17 cellular contexts compared by ENCODE assay signal in genomic region chr2:24707141-24707540, GRCh38.
DNase-seq lines count a peak whose midpoint lies in the region; ATAC-seq, FAIRE-seq and TF ChIP-seq lines count a peak whose summit lies in the region.
"Had no signal": no experiment of that assay in that cellular context is flagged by ENCODE, and none has a peak within 500 bp of the region (broad histone marks: within the 10 kb centered on the region; RNA-seq: fewer than 3 reads in every experiment).

No MANE protein-coding gene starts in this region.

- H3K27ac ChIP-seq in HepG2 (ENCODE audit: extremely low read length, insufficient read depth, low read length) = no peak overlapping the region
- no peak overlapping the region for H3K27ac ChIP-seq in right lobe of liver
- no peak overlapping the region for H3K27ac ChIP-seq in right atrium auricular region

- H3K4me1 ChIP-seq in HepG2 (ENCODE audit: insufficient read depth, low read length) (no peaks in the 10 kb centered on the region), right lobe of liver (peaks cover 0 to 7% (median 0%) of the 10 kb centered on the region in 4 donors), right atrium auricular region (no peaks in the 10 kb centered on the region)

- no peak for TF ChIP-seq RAD21 in HepG2 (CRISPR knock-in tag; IDR thresholded peaks at IDR 0.05)

- H3K4me3 ChIP-seq in HepG2 (replicated peaks in 1 of 3; ENCODE audit: insufficient read depth in 1 of 3, low read depth in 2 of 3, low read length in 3 of 3) (no peak overlapping the region), right lobe of liver (no peak overlapping the region), right atrium auricular region (no peak overlapping the region), MG63 (no peak overlapping the region)
- H3K4me3 ChIP-seq: HAP-1 had no signal

- intact Hi-C loops in HepG2 (cut with micrococcal nuclease; ENCODE audit: unreplicated experiment) (no loop called here), right lobe of liver (cut with DNase I) (no loop called here)

- 99% methylated on average over 3 of the region's 3 CpGs for WGBS in HepG2 (ENCODE audit: low lambda C conversion rate)
- 88% methylated on average over 3 of the region's 3 CpGs for WGBS in right lobe of liver (ENCODE audit: insufficient coverage, low coverage, low lambda C conversion rate, missing lambda C conversion rate)

- peaks cover 4% of the 10 kb centered on the region for H3K4me1 Mint-ChIP-seq in T-helper 17 cell
- H3K4me1 Mint-ChIP-seq in stimulated activated effector memory CD8-positive, alpha-beta T cell treated with anti-CD3 and anti-CD28 coated beads, Interleukin-12 subunit alpha, Interleukin-12 subunit beta, amount 100 ng/mL, for 72 hours = peaks cover 6% of the 10 kb centered on the region
- H3K4me1 Mint-ChIP-seq: B cell had no signal

- TF ChIP-seq EP300 in HepG2 (IDR thresholded peaks at IDR 0.05; ENCODE audit: low read depth in 2 of 2, low read length in 2 of 2) (no peak), HepG2 (CRISPR knock-in tag; IDR thresholded peaks at IDR 0.05; ENCODE audit: borderline replicate concordance) (no peak)

- TF ChIP-seq CTCF in HepG2 (CRISPR knock-in tag; IDR thresholded peaks at IDR 0.05) (no peak), right lobe of liver (IDR thresholded peaks at IDR 0.05) (no peak), right atrium auricular region (IDR thresholded peaks at IDR 0.05) (no peak)

- POLR2A ChIA-PET in HepG2 (lab: Yijun Ruan, JAX) = no interaction called here

- BruUV-seq in HepG2 (replicated peaks; lab: Mats Ljungman, UMichigan) = TSS peak; percentile 45

- H3K27ac Mint-ChIP-seq in T-helper 17 cell = peak overlapping the region; percentile 56
- peak overlapping the region; percentile 67 for H3K27ac Mint-ChIP-seq in stimulated activated effector memory CD8-positive, alpha-beta T cell treated with anti-CD3 and anti-CD28 coated beads, Interleukin-12 subunit alpha, Interleukin-12 subunit beta, amount 100 ng/mL, for 72 hours
- H3K27ac Mint-ChIP-seq: B cell; CD4-positive, alpha-beta T cell had no signal

- CTCF ChIA-PET in HepG2 (lab: Yijun Ruan, JAX; ENCODE audit: low intra/inter-chr PET ratio, low total read pairs) = no interaction called here

- in situ Hi-C loops in HepG2 (cut with HindIII; ENCODE audit: extremely low pct_ligation_motif_present, low pct_unique_long_range_greater_than_20kb) = no loop called here

- H3K9me3 Mint-ChIP-seq in stimulated activated effector memory CD8-positive, alpha-beta T cell treated with anti-CD3 and anti-CD28 coated beads, Interleukin-12 subunit alpha, Interleukin-12 subunit beta, amount 100 ng/mL, for 72 hours = no peaks in the 10 kb centered on the region
- H3K9me3 Mint-ChIP-seq: CD4-positive, alpha-beta T cell had no signal

- H3K9me3 ChIP-seq in HepG2 (ENCODE audit: low read length) (no peaks in the 10 kb centered on the region), right lobe of liver (no peaks in the 10 kb centered on the region), T-helper 17 cell (ENCODE audit: control insufficient read depth, low read length, poor library complexity, severe bottlenecking) (no peaks in the 10 kb centered on the region), right atrium auricular region (no peaks in the 10 kb centered on the region), MG63 (no peaks in the 10 kb centered on the region)
- H3K9me3 ChIP-seq: HAP-1 had no signal

- no peak overlapping the region for H3K4me3 Mint-ChIP-seq in T-helper 17 cell
- H3K4me3 Mint-ChIP-seq in stimulated activated effector memory CD8-positive, alpha-beta T cell treated with anti-CD3 and anti-CD28 coated beads, Interleukin-12 subunit alpha, Interleukin-12 subunit beta, amount 100 ng/mL, for 72 hours = no peak overlapping the region
- H3K4me3 Mint-ChIP-seq: B cell; CD4-positive, alpha-beta T cell had no signal

- DNase-seq in HepG2 (ENCODE audit: low spot score) (no peak), right lobe of liver (no peak), T-helper 17 cell (no peak), medulla oblongata (ENCODE audit: extremely low spot score) (peak; percentile 54), NCI-H2081 (lab: John Stamatoyannopoulos, UW) (no peak), right atrium auricular region (ENCODE audit: low spot score) (no peak), MG63 (no peak)
- no peak for DNase-seq in stimulated activated effector memory CD8-positive, alpha-beta T cell treated with anti-CD3 and anti-CD28 coated beads, Interleukin-12 subunit alpha, Interleukin-12 subunit beta, amount 100 ng/mL, for 72 hours (ENCODE audit: low spot score in 2 of 2)
- DNase-seq: ACHN; C1 segment of cervical spinal cord; CD4-positive, alpha-beta T cell; DMS79; GOT3 had no signal

- no peaks in the 10 kb centered on the region for H3K27me3 Mint-ChIP-seq in T-helper 17 cell
- H3K27me3 Mint-ChIP-seq: B cell; CD4-positive, alpha-beta T cell had no signal

- H3K36me3 ChIP-seq in HepG2 (replicated peaks in 1 of 2; ENCODE audit: control insufficient read depth in 1 of 2, insufficient read depth in 2 of 2, low read length in 2 of 2) = peaks cover 1 to 10% of the 10 kb centered on the region in 2 experiments; a peak in 3 of 5 replicates
- H3K36me3 ChIP-seq in right lobe of liver = peaks cover 0 to 14% (median 5%) of the 10 kb centered on the region in 4 donors
- peaks cover 35% of the 10 kb centered on the region for H3K36me3 ChIP-seq in right atrium auricular region
- no peaks in the 10 kb centered on the region for H3K36me3 ChIP-seq in MG63
- H3K36me3 ChIP-seq: HAP-1 had no signal

- H3K4me2 ChIP-seq in HepG2 (ENCODE audit: low read depth, low read length) = no peak overlapping the region

- H3K79me2 ChIP-seq in HepG2 (ENCODE audit: insufficient read depth, low read length) = no peaks in the 10 kb centered on the region

- H3K36me3 Mint-ChIP-seq in T-helper 17 cell (ENCODE audit: low read depth) = peaks cover 13% of the 10 kb centered on the region
- peaks cover 80% of the 10 kb centered on the region for H3K36me3 Mint-ChIP-seq in stimulated activated effector memory CD8-positive, alpha-beta T cell treated with anti-CD3 and anti-CD28 coated beads, Interleukin-12 subunit alpha, Interleukin-12 subunit beta, amount 100 ng/mL, for 72 hours

- H3K9ac ChIP-seq in HepG2 (ENCODE audit: insufficient read depth, low read depth, low read length) = no peak overlapping the region

- no peaks in the 10 kb centered on the region for H4K20me1 ChIP-seq in HepG2 (ENCODE audit: insufficient read depth, low read length)

- no peak overlapping the region for H2AFZ ChIP-seq in HepG2 (ENCODE audit: low read length)

- no peak for ATAC-seq in HepG2
- no peak for ATAC-seq in right lobe of liver
- ATAC-seq in T-helper 17 cell = no peak
- no peak for ATAC-seq in stimulated activated effector memory CD8-positive, alpha-beta T cell treated with anti-CD3 and anti-CD28 coated beads, Interleukin-12 subunit alpha, Interleukin-12 subunit beta, amount 100 ng/mL, for 72 hours

- FAIRE-seq in HepG2 (lab: Jason Lieb, UNC) = no peak
- FAIRE-seq: GM12891, HTR-8/SVneo had no signal

- TF ChIP-seq POLR2A in HepG2 (IDR thresholded peaks at IDR 0.05; ENCODE audit: insufficient read depth in 1 of 2, low read depth in 2 of 2, low read length in 2 of 2) (no peak), right lobe of liver (IDR thresholded peaks at IDR 0.05) (no peak)

- H3K27me3 ChIP-seq in HepG2 (ENCODE audit: control insufficient read depth in 1 of 2, insufficient read depth in 2 of 2, low read length in 2 of 2) (no peaks in the 10 kb centered on the region), right lobe of liver (no peaks in the 10 kb centered on the region), right atrium auricular region (no peaks in the 10 kb centered on the region), MG63 (no peaks in the 10 kb centered on the region)

TF ChIP-seq in HepG2, 621 proteins besides CTCF, POLR2A, EP300 and RAD21:
- TF ChIP-seq ZNF564 (CRISPR knock-in tag; IDR thresholded peaks at IDR 0.05) (no peak), GMEB1 (CRISPR knock-in tag; IDR thresholded peaks at IDR 0.05; ENCODE audit: borderline replicate concordance) (no peak), TAF1 (CRISPR knock-in tag; IDR thresholded peaks at IDR 0.05) (no peak), HOXA7 (CRISPR knock-in tag; IDR thresholded peaks at IDR 0.05) (no peak), SIX1 (CRISPR knock-in tag; IDR thresholded peaks at IDR 0.05; ENCODE audit: borderline replicate concordance) (no peak)
- TF ChIP-seq, protein P1, sequence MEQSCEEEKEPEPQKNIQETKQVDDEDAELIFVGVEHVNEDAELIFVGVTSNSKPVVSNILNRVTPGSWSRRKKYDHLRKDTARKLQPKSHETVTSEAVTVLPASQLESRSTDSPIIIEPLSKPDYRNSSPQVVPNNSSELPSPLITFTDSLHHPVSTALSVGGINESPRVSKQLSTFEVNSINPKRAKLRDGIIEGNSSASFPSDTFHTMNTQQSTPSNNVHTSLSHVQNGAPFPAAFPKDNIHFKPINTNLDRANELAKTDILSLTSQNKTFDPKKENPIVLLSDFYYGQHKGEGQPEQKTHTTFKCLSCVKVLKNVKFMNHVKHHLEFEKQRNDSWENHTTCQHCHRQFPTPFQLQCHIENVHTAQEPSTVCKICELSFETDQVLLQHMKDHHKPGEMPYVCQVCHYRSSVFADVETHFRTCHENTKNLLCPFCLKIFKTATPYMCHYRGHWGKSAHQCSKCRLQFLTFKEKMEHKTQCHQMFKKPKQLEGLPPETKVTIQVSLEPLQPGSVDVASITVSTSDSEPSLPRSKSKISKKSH (CRISPR knock-in tag; IDR thresholded peaks at IDR 0.05; ENCODE audit: borderline replicate concordance) = no peak
